ENCODE assay signal across 28 cellular contexts in genomic region chrX:117568238-117568637, GRCh38.
"Had no signal": no experiment of that assay in that cellular context is flagged by ENCODE, and none has a peak within 500 bp of the region (broad histone marks: within the 10 kb centered on the region; RNA-seq: fewer than 3 reads in every experiment).

No MANE protein-coding gene starts in this region.

- H3K27me3 ChIP-seq: esophagus muscularis mucosa, foreskin keratinocyte, gastrocnemius medialis had no signal

- H3K4me1 ChIP-seq: esophagus muscularis mucosa, foreskin keratinocyte, gastrocnemius medialis had no signal

- DNase-seq: activated CD4-positive, alpha-beta memory T cell treated with anti-CD3 and anti-CD28 coated beads for 36 hours; activated CD4-positive, alpha-beta T cell treated with anti-CD3 and anti-CD28 coated beads for 36 hours; activated CD4-positive, alpha-beta T cell treated with anti-CD3 and anti-CD28 coated beads, Interleukin-2, amount 10 ng/mL, durations not matched to agents 24 days and 14 days; activated CD4-positive, CD25-positive, alpha-beta regulatory T cell; activated CD4-positive, CD25-positive, alpha-beta regulatory T cell treated with anti-CD3 and anti-CD28 coated beads, Interleukin-2, amount 50 U/mL, for 72 hours; activated CD8-positive, alpha-beta memory T cell treated with anti-CD3 and anti-CD28 coated beads, Interleukin-2, amount 10 ng/mL, durations not matched to agents 7 days and 5 days; activated CD8-positive, alpha-beta memory T cell treated with anti-CD3 and anti-CD28 coated beads, Interleukin-2, amount 50 U/mL, for 4 hours; activated CD8-positive, alpha-beta T cell treated with anti-CD3 and anti-CD28 coated beads, Interleukin-2, amount 10 ng/mL, durations not matched to agents 7 days and 5 days; activated effector memory CD4-positive, alpha-beta T cell treated with anti-CD3 and anti-CD28 coated beads, Interleukin-2, amount 50 U/mL, for 16 hours; activated naive CD4-positive, alpha-beta T cell treated with anti-CD3 and anti-CD28 coated beads, Interleukin-2, amount 10 ng/mL, durations not matched to agents 7 days and 5 days; activated naive CD8-positive, alpha-beta T cell treated with anti-CD3 and anti-CD28 coated beads, Interleukin-2, amount 10 ng/mL, durations not matched to agents 7 days and 5 days; activated T-cell treated with anti-CD3 and anti-CD28 coated beads, Interleukin-2, amount 50 U/mL, for 1 hour; activated T-cell treated with anti-CD3 and anti-CD28 coated beads, Interleukin-2, amount 50 U/mL, for 48 hours; amniotic stem cell; anterior cingulate cortex; caudate nucleus; cortex of kidney; dermis blood vessel endothelial cell; effector CD4-positive, alpha-beta T cell; effector memory CD8-positive, alpha-beta T cell; erythroblast; foreskin keratinocyte; gastrocnemius medialis; glutamatergic neuron; T-helper 2 cell had no signal

- H3K4me3 ChIP-seq: esophagus muscularis mucosa, gastrocnemius medialis had no signal

- FAIRE-seq: colon had no signal

- H3K36me3 ChIP-seq: esophagus muscularis mucosa, gastrocnemius medialis had no signal

- ATAC-seq: activated CD4-positive, alpha-beta T cell treated with anti-CD3 and anti-CD28 coated beads for 36 hours; activated CD8-positive, alpha-beta memory T cell treated with anti-CD3 and anti-CD28 coated beads, Interleukin-2, amount 10 ng/mL, durations not matched to agents 7 days and 5 days; activated CD8-positive, alpha-beta T cell treated with anti-CD3 and anti-CD28 coated beads, Interleukin-2, amount 10 ng/mL, durations not matched to agents 7 days and 5 days; activated naive CD4-positive, alpha-beta T cell treated with anti-CD3 and anti-CD28 coated beads, Interleukin-2, amount 50 U/mL, for 72 hours; effector memory CD8-positive, alpha-beta T cell; foreskin keratinocyte; gastrocnemius medialis had no signal

- H3K27ac ChIP-seq: esophagus muscularis mucosa, foreskin keratinocyte, gastrocnemius medialis had no signal
